Comparison of ENCODE assay signal across 14 cellular contexts in the genomic region with DNA sequence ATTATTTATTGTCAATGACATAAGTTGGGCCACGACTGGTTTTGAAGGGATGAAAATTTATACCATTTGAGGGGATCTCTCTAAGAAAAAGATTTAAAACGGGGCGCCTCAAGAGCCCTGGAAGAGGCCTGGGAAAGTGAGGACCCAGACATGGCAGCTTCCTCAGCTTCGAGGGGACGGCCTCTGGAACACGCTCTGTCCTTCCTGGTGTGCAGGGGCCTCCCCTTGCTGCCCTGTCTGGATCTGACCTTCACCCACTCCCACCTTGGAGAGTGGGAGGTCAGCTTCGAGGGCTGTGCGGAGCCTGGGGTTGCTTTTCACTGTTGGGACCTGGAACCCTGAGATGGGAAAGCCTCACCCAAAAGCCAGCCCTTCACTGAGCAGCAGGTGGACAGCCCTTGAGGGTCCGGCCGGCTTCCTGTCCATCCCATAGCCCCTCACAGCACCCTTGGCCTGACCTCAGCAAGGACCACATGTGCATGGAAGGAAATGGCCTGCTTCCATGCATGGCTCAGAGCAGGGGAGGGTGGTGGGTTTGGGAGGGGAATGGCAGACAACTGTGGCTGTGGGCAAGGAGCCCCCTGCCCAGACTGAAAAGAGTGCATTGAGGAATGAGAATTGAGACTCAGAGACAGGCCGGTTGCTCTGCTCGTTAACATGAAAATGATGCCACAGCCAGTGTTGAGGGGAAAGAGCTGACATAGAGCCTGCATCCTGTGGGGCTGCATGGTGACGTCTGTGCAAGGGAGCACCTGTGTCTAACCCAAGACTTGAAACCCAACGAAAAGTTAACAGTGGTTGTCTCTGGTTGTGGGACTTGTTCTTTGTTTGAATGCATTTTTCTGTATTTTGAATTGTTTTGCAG. TPM values are rescaled to one million over a fixed set of nuclear protein-coding genes. Genes with fewer than 3 reads are reported as not detected.
DNase-seq lines count a peak whose midpoint lies in the region; ATAC-seq, FAIRE-seq and TF ChIP-seq lines count a peak whose summit lies in the region.
"Had no signal": no experiment of that assay in that cellular context is flagged by ENCODE, and none has a peak within 500 bp of the region (broad histone marks: within the 10 kb centered on the region; RNA-seq: fewer than 3 reads in every experiment).

No MANE protein-coding gene starts in this region.

- CTCF ChIA-PET in activated naive CD4-positive, alpha-beta T cell treated with anti-CD3 and anti-CD28 coated beads for 36 hours (lab: Charles Lee): interaction anchor here (0.8 to 2.1 kb wide), 3 partner anchors 22 to 33 kb away, joined by 5 to 7 read pairs (median 5); no protein-coding TSS in a partner anchor

- intact Hi-C loops in activated naive CD4-positive, alpha-beta T cell treated with anti-CD3 and anti-CD28 coated beads for 36 hours (cut with micrococcal nuclease): loop anchor here (1.0 to 2.0 kb wide), 2 partner anchors 20 to 34 kb away; no protein-coding TSS in a partner anchor

- no peaks in the 10 kb centered on the region for H3K36me3 Mint-ChIP-seq in activated naive CD4-positive, alpha-beta T cell treated with anti-CD3 and anti-CD28 coated beads for 36 hours (ENCODE audit: low read depth)
- no peaks in the 10 kb centered on the region for H3K36me3 Mint-ChIP-seq in activated naive CD8-positive, alpha-beta T cell treated with anti-CD3 and anti-CD28 coated beads, Interleukin-2, amount 10 ng/mL, durations not matched to agents 7 days and 5 days
- H3K36me3 Mint-ChIP-seq in stimulated activated naive B cell treated with anti-CD40 and anti-IgM and Interleukin-4, amounts not matched to agents 10 μg/mL and 1 μg/mL and 100 μg/mL, for 72 hours: no peaks in the 10 kb centered on the region

- H3K4me1 Mint-ChIP-seq in activated naive CD4-positive, alpha-beta T cell treated with anti-CD3 and anti-CD28 coated beads for 36 hours (ENCODE audit: low read depth): peaks cover 48% of the 10 kb centered on the region
- H3K4me1 Mint-ChIP-seq in activated naive CD8-positive, alpha-beta T cell treated with anti-CD3 and anti-CD28 coated beads, Interleukin-2, amount 10 ng/mL, durations not matched to agents 7 days and 5 days: peaks cover 29% of the 10 kb centered on the region
- peaks cover 20 to 23% of the 10 kb centered on the region in 2 donors for H3K4me1 Mint-ChIP-seq in stimulated activated naive B cell treated with anti-CD40 and anti-IgM and Interleukin-4, amounts not matched to agents 10 μg/mL and 1 μg/mL and 100 μg/mL, for 72 hours

- peaks cover 0 to 15% (median 0%) of the 10 kb centered on the region in 4 donors for H3K4me1 ChIP-seq in Peyer's patch
- H3K4me1 ChIP-seq: parathyroid adenoma had no signal

- TF ChIP-seq CTCF in Peyer's patch (IDR thresholded peaks at IDR 0.05): no peak

- H3K4me3 Mint-ChIP-seq in activated naive CD4-positive, alpha-beta T cell treated with anti-CD3 and anti-CD28 coated beads for 36 hours: no peak overlapping the region
- no peak overlapping the region for H3K4me3 Mint-ChIP-seq in activated naive CD8-positive, alpha-beta T cell treated with anti-CD3 and anti-CD28 coated beads, Interleukin-2, amount 10 ng/mL, durations not matched to agents 7 days and 5 days
- H3K4me3 Mint-ChIP-seq in stimulated activated naive B cell treated with anti-CD40 and anti-IgM and Interleukin-4, amounts not matched to agents 10 μg/mL and 1 μg/mL and 100 μg/mL, for 72 hours: no peak overlapping the region

- H3K27me3 ChIP-seq in Peyer's patch: no peaks in the 10 kb centered on the region

- POLR2A ChIA-PET in activated naive CD8-positive, alpha-beta T cell treated with anti-CD3 and anti-CD28 coated beads, Interleukin-2, amount 10 ng/mL, durations not matched to agents 7 days and 5 days (lab: Charles Lee): interaction anchor here (0.7 to 1.8 kb wide), 4 partner anchors 17 to 100 kb away, joined by 3 to 8 read pairs (median 4); a partner anchor contains a TSS

- DNase-seq in activated naive CD4-positive, alpha-beta T cell treated with anti-CD3 and anti-CD28 coated beads for 36 hours: peak; percentile 75
- no peak for DNase-seq in activated naive CD4-positive, alpha-beta T cell treated with Interleukin-2 at 50 U/mL for 16 hours
- DNase-seq in Peyer's patch (peak in 2 of 3 donors; percentile 59 to 67), kidney glomerular epithelial cell (lab: John Stamatoyannopoulos, UW) (no peak), GM12892 (ENCODE audit: insufficient read length) (no peak)
- no peak for DNase-seq in activated naive CD8-positive, alpha-beta T cell treated with anti-CD3 and anti-CD28 coated beads, Interleukin-2, amount 10 ng/mL, durations not matched to agents 7 days and 5 days
- no peak for DNase-seq in stimulated activated naive B cell treated with anti-CD40 and anti-IgM and Interleukin-4, amounts not matched to agents 10 μg/mL and 1 μg/mL and 100 μg/mL, for 72 hours
- DNase-seq: NCI-H2029 treated with DMSO at 0.1 percent for 48 hours; NK-92 treated with Interleukin-12 subunit alpha and Interleukin-12 subunit beta, amount 100 ng/mL, for 24 hours; WERI-Rb-1 had no signal

- H3K9me3 ChIP-seq in Peyer's patch: no peaks in the 10 kb centered on the region

- H3K9me3 Mint-ChIP-seq in activated naive CD4-positive, alpha-beta T cell treated with anti-CD3 and anti-CD28 coated beads for 36 hours: no peaks in the 10 kb centered on the region
- H3K9me3 Mint-ChIP-seq in activated naive CD8-positive, alpha-beta T cell treated with anti-CD3 and anti-CD28 coated beads, Interleukin-2, amount 10 ng/mL, durations not matched to agents 7 days and 5 days: no peaks in the 10 kb centered on the region
- H3K9me3 Mint-ChIP-seq in stimulated activated naive B cell treated with anti-CD40 and anti-IgM and Interleukin-4, amounts not matched to agents 10 μg/mL and 1 μg/mL and 100 μg/mL, for 72 hours: no peaks in the 10 kb centered on the region

- peak overlapping the region; percentile 74 for H3K27ac Mint-ChIP-seq in activated naive CD4-positive, alpha-beta T cell treated with anti-CD3 and anti-CD28 coated beads for 36 hours
- H3K27ac Mint-ChIP-seq in activated naive CD8-positive, alpha-beta T cell treated with anti-CD3 and anti-CD28 coated beads, Interleukin-2, amount 10 ng/mL, durations not matched to agents 7 days and 5 days: peak overlapping the region; percentile 70
- H3K27ac Mint-ChIP-seq in stimulated activated naive B cell treated with anti-CD40 and anti-IgM and Interleukin-4, amounts not matched to agents 10 μg/mL and 1 μg/mL and 100 μg/mL, for 72 hours: no peak overlapping the region

- H3K27ac ChIP-seq in Peyer's patch: peak overlapping the region in 1 of 4 donors; percentile 13
- H3K27ac ChIP-seq: parathyroid adenoma, WERI-Rb-1 had no signal

- no peak for FAIRE-seq in GM12892 (lab: Jason Lieb, UNC)
- FAIRE-seq: colon, K562 had no signal

- H3K27me3 Mint-ChIP-seq in activated naive CD4-positive, alpha-beta T cell treated with anti-CD3 and anti-CD28 coated beads for 36 hours (ENCODE audit: low read depth): no peaks in the 10 kb centered on the region
- H3K27me3 Mint-ChIP-seq in activated naive CD8-positive, alpha-beta T cell treated with anti-CD3 and anti-CD28 coated beads, Interleukin-2, amount 10 ng/mL, durations not matched to agents 7 days and 5 days: peaks cover 7% of the 10 kb centered on the region
- no peaks in the 10 kb centered on the region for H3K27me3 Mint-ChIP-seq in stimulated activated naive B cell treated with anti-CD40 and anti-IgM and Interleukin-4, amounts not matched to agents 10 μg/mL and 1 μg/mL and 100 μg/mL, for 72 hours

- TF ChIP-seq POLR2A in Peyer's patch (IDR thresholded peaks at IDR 0.05) (no peak), GM12892 (IDR thresholded peaks at IDR 0.05; ENCODE audit: low read depth, low read length) (no peak)

- peak; percentile 86 for ATAC-seq in activated naive CD8-positive, alpha-beta T cell treated with anti-CD3 and anti-CD28 coated beads, Interleukin-2, amount 10 ng/mL, durations not matched to agents 7 days and 5 days (ENCODE audit: low read depth)
- peak; percentile 61 to 72 for ATAC-seq in stimulated activated naive B cell treated with anti-CD40 and anti-IgM and Interleukin-4, amounts not matched to agents 10 μg/mL and 1 μg/mL and 100 μg/mL, for 72 hours (replicated peaks)
- ATAC-seq in GM21717 (IDR thresholded peaks at IDR 0.05; ENCODE audit: unreplicated experiment): no peak
- ATAC-seq: K562 had no signal

- H3K4me3 ChIP-seq in Peyer's patch: no peak overlapping the region
- H3K4me3 ChIP-seq: K562 had no signal

- no peaks in the 10 kb centered on the region for H3K36me3 ChIP-seq in Peyer's patch

RNA-seq across cellular contexts. Expression of a gene that starts 16.3 kb away (rescaled TPM):
- 10 to 100 TPM; 34.5 to 39.0 TPM for total RNA-seq in activated naive CD4-positive, alpha-beta T cell treated with anti-CD3 and anti-CD28 coated beads for 36 hours
- total RNA-seq in Peyer's patch: 1 to 10 TPM in 3 of 4 donors, not detected in 1; 1.5 to 7.4 (median 1.9) TPM
- 1 to 10 TPM; 1.1 to 1.8 TPM for total RNA-seq in activated naive CD8-positive, alpha-beta T cell treated with anti-CD3 and anti-CD28 coated beads, Interleukin-2, amount 10 ng/mL, durations not matched to agents 7 days and 5 days
- not detected for polyA plus RNA-seq in GM12892 (2012; ENCODE audit: missing spikeins)
- polyA plus RNA-seq: K562 had no signal

Comparison
In these comparisons a context has a peak if more than half of its experiments do, and no peak if none do; other contexts are left out.
1. DNase-seq: peak in activated naive CD4-positive, alpha-beta T cell treated with anti-CD3 and anti-CD28 coated beads for 36 hours (single experiment) and Peyer's patch (2 of 3); none in activated naive CD4-positive, alpha-beta T cell treated with Interleukin-2 at 50 U/mL for 16 hours (single experiment), activated naive CD8-positive, alpha-beta T cell treated with anti-CD3 and anti-CD28 coated beads, Interleukin-2, amount 10 ng/mL, durations not matched to agents 7 days and 5 days (single experiment), stimulated activated naive B cell treated with anti-CD40 and anti-IgM and Interleukin-4, amounts not matched to agents 10 μg/mL and 1 μg/mL and 100 μg/mL, for 72 hours (single experiment), kidney glomerular epithelial cell (single experiment) and GM12892 (single experiment).
2. RNA of a gene that starts 16.3 kb away (total RNA-seq): 34.5 to 39.0 TPM in activated naive CD4-positive, alpha-beta T cell treated with anti-CD3 and anti-CD28 coated beads for 36 hours; 1.5 to 7.4 TPM in Peyer's patch and 1.1 to 1.8 TPM in activated naive CD8-positive, alpha-beta T cell treated with anti-CD3 and anti-CD28 coated beads, Interleukin-2, amount 10 ng/mL, durations not matched to agents 7 days and 5 days; every median in the first group is over 4 times any median in the second.